Comparison of ENCODE assay signal across 15 cellular contexts in genomic region chr11:63765688-63766241, GRCh38. TPM values are rescaled to one million over a fixed set of nuclear protein-coding genes. Genes with fewer than 3 reads are reported as not detected.
DNase-seq lines count a peak whose midpoint lies in the region; ATAC-seq and TF ChIP-seq lines count a peak whose summit lies in the region.
"Had no signal": no experiment of that assay in that cellular context is flagged by ENCODE, and none has a peak within 500 bp of the region (broad histone marks: within the 10 kb centered on the region; RNA-seq: fewer than 3 reads in every experiment).

No MANE protein-coding gene starts in this region.

- H4K20me1 ChIP-seq in mammary epithelial cell (ENCODE audit: insufficient read depth, low read length), result peaks cover 3% of the 10 kb centered on the region

- POLR2A ChIA-PET in MCF 10A (lab: Yijun Ruan, JAX), result interaction anchor here (0.7 kb wide), 1 partner anchor 539 kb away, joined by 3 read pairs; no protein-coding TSS in a partner anchor

- 83% methylated on average over 6 of the region's 18 CpGs for WGBS in mammary epithelial cell (ENCODE audit: low coverage, missing lambda C conversion rate)

- H3K4me3 ChIP-seq in mammary epithelial cell (replicated peaks in 1 of 3; ENCODE audit: insufficient read depth in 1 of 3, low read depth in 2 of 3, low read length in 3 of 3), result no peak overlapping the region
- H3K4me3 ChIP-seq: skin epidermis had no signal

- no peak for DNase-seq in MCF 10A (ENCODE audit: unreplicated experiment)
- no peak for DNase-seq in mammary epithelial cell
- DNase-seq in mesothelial cell of epicardium (ENCODE audit: low spot score in 2 of 2, unreplicated experiment in 2 of 2), result no peak
- no peak for DNase-seq in type B pancreatic cell (ENCODE audit: extremely low spot score, unreplicated experiment)
- DNase-seq in NCI-H524 (lab: John Stamatoyannopoulos, UW), result no peak
- DNase-seq in NCI-H748 treated with DMSO at 0.1 percent for 48 hours (lab: John Stamatoyannopoulos, UW), result no peak
- DNase-seq: activated CD4-positive, CD25-positive, alpha-beta regulatory T cell; CD8-positive, alpha-beta memory T cell; effector CD4-positive, alpha-beta T cell; foreskin keratinocyte; naive thymus-derived CD4-positive, alpha-beta T cell; stimulated activated naive CD8-positive, alpha-beta T cell treated with anti-CD3 and anti-CD28 coated beads, Interleukin-15, amount 100 ng/mL, for 72 hours had no signal

- H3K36me3 Mint-ChIP-seq in MCF 10A (ENCODE audit: insufficient read depth, unreplicated experiment), result peaks cover 15% of the 10 kb centered on the region
- peaks cover 13% of the 10 kb centered on the region for H3K36me3 Mint-ChIP-seq in dendritic cell treated with granulocyte-macrophage colony-stimulating factor and Interleukin-4, amounts not matched to agents 40 ng/mL and 50 ng/mL, for 4 days (ENCODE audit: low read depth)
- no peaks in the 10 kb centered on the region for H3K36me3 Mint-ChIP-seq in mesothelial cell of epicardium
- H3K36me3 Mint-ChIP-seq in type B pancreatic cell, result peaks cover 7% of the 10 kb centered on the region

- no peak overlapping the region for H3K4me3 Mint-ChIP-seq in MCF 10A (ENCODE audit: unreplicated experiment)
- H3K4me3 Mint-ChIP-seq in dendritic cell treated with granulocyte-macrophage colony-stimulating factor and Interleukin-4, amounts not matched to agents 40 ng/mL and 50 ng/mL, for 4 days, result no peak overlapping the region
- peak overlapping the region; percentile 86 for H3K4me3 Mint-ChIP-seq in mesothelial cell of epicardium
- H3K4me3 Mint-ChIP-seq in type B pancreatic cell, result peak overlapping the region; percentile 96

- H3K27me3 ChIP-seq in mammary epithelial cell (ENCODE audit: insufficient read depth, low read length), result no peaks in the 10 kb centered on the region
- H3K27me3 ChIP-seq: foreskin keratinocyte had no signal

- dilution Hi-C loops in mammary epithelial cell (cut with HindIII; ENCODE audit: low sequenced_read_pairs), result no loop called here

- H3K4me1 ChIP-seq in mammary epithelial cell (ENCODE audit: insufficient read depth, low read length), result peaks cover 11% of the 10 kb centered on the region
- H3K4me1 ChIP-seq: foreskin keratinocyte had no signal

- H3K9me3 ChIP-seq in mammary epithelial cell (replicated peaks; ENCODE audit: insufficient read depth, low read length), result no peaks in the 10 kb centered on the region

- CTCF ChIA-PET in MCF 10A (lab: Yijun Ruan, JAX) (interaction anchor here (0.6 to 3.8 kb wide), 6 partner anchors 27 to 180 kb away, joined by 3 to 36 read pairs (median 10); partner anchors contain the start of gene MARK2), mammary epithelial cell (lab: Charles Lee; ENCODE audit: low non-redundant PET) (no interaction called here)

- peaks cover 21% of the 10 kb centered on the region for H3K79me2 ChIP-seq in mammary epithelial cell (ENCODE audit: insufficient read depth, low read length)

- BruUV-seq in MCF 10A (replicated peaks; lab: Mats Ljungman, UMichigan) (no TSS peak), mammary epithelial cell (replicated peaks; lab: Mats Ljungman, UMichigan) (no TSS peak)

- no peak overlapping the region for H2AFZ ChIP-seq in mammary epithelial cell (ENCODE audit: low read depth, low read length)

- H3K27ac ChIP-seq in mammary epithelial cell (ENCODE audit: insufficient read depth, low read depth, low read length), result no peak overlapping the region
- H3K27ac ChIP-seq: foreskin keratinocyte had no signal

- intact Hi-C loops in MCF 10A (cut with micrococcal nuclease), result loop anchor here (2.0 kb wide), 1 partner anchor 49 kb away; no protein-coding TSS in a partner anchor
- intact Hi-C loops in mammary epithelial cell (cut with micrococcal nuclease), result loop anchor here (2.0 to 5.0 kb wide), 4 partner anchors 47 to 387 kb away; partner anchors contain the start of genes OTUB1 and SPINDOC
- intact Hi-C loops in dendritic cell treated with granulocyte-macrophage colony-stimulating factor and Interleukin-4, amounts not matched to agents 40 ng/mL and 50 ng/mL, for 4 days (cut with micrococcal nuclease), result loop anchor here (2.0 to 10.0 kb wide), 3 partner anchors 69 to 377 kb away; partner anchors contain the start of gene MARK2

- in situ Hi-C loops in mammary epithelial cell (cut with MboI; ENCODE audit: low sequenced_read_pairs in 2 of 2), result loop anchor here in 1 of 2 donors (25.0 kb wide), 1 partner anchor 97 kb away; no protein-coding TSS in a partner anchor

- peaks cover 3% of the 10 kb centered on the region for H3K36me3 ChIP-seq in mammary epithelial cell (ENCODE audit: insufficient read depth, low read length)

- TF ChIP-seq CTCF in MCF 10A (IDR thresholded peaks at IDR 0.05; ENCODE audit: unreplicated experiment) (no peak), mammary epithelial cell (conservative IDR thresholded peaks at IDR 0.05 in 1 of 2, IDR thresholded peaks at IDR 0.05 in 1 of 2; ENCODE audit: extremely low read depth in 1 of 2, insufficient read depth in 1 of 2, low read depth in 1 of 2, low read length in 2 of 2) (no peak), mesothelial cell of epicardium (IDR thresholded peaks at IDR 0.05; ENCODE audit: unreplicated experiment) (no peak), type B pancreatic cell (conservative IDR thresholded peaks at IDR 0.05) (no peak)

- ATAC-seq in SK-N-SH treated with all-trans-retinoic acid at 6 μM for 48 hours, result no peak
- ATAC-seq: foreskin keratinocyte; naive thymus-derived CD4-positive, alpha-beta T cell; stimulated activated naive CD8-positive, alpha-beta T cell treated with anti-CD3 and anti-CD28 coated beads, Interleukin-15, amount 100 ng/mL, for 72 hours had no signal

- no peak overlapping the region for H3K9ac ChIP-seq in mammary epithelial cell (ENCODE audit: insufficient read depth, low read length)

- H3K4me1 Mint-ChIP-seq in MCF 10A (ENCODE audit: insufficient read depth, unreplicated experiment) (peaks cover 12% of the 10 kb centered on the region), mesothelial cell of epicardium (peaks cover 40% of the 10 kb centered on the region), type B pancreatic cell (ENCODE audit: unreplicated experiment) (peaks cover 23% of the 10 kb centered on the region)
- H3K4me1 Mint-ChIP-seq in dendritic cell treated with granulocyte-macrophage colony-stimulating factor and Interleukin-4, amounts not matched to agents 40 ng/mL and 50 ng/mL, for 4 days (ENCODE audit: low read depth), result peaks cover 27% of the 10 kb centered on the region

- H3K27ac Mint-ChIP-seq in MCF 10A (ENCODE audit: low read depth, unreplicated experiment), result peak overlapping the region; percentile 54
- H3K27ac Mint-ChIP-seq in dendritic cell treated with granulocyte-macrophage colony-stimulating factor and Interleukin-4, amounts not matched to agents 40 ng/mL and 50 ng/mL, for 4 days, result peak overlapping the region; percentile 43
- H3K27ac Mint-ChIP-seq in mesothelial cell of epicardium, result peak overlapping the region; percentile 78
- H3K27ac Mint-ChIP-seq in type B pancreatic cell, result peak overlapping the region; percentile 74
- H3K27ac Mint-ChIP-seq: stimulated activated naive CD8-positive, alpha-beta T cell treated with anti-CD3 and anti-CD28 coated beads, Interleukin-15, amount 100 ng/mL, for 72 hours had no signal

- H3K9me3 Mint-ChIP-seq in MCF 10A (ENCODE audit: unreplicated experiment) (no peaks in the 10 kb centered on the region), mesothelial cell of epicardium (no peaks in the 10 kb centered on the region), type B pancreatic cell (no peaks in the 10 kb centered on the region)
- no peaks in the 10 kb centered on the region for H3K9me3 Mint-ChIP-seq in dendritic cell treated with granulocyte-macrophage colony-stimulating factor and Interleukin-4, amounts not matched to agents 40 ng/mL and 50 ng/mL, for 4 days
- H3K9me3 Mint-ChIP-seq: CD8-positive, alpha-beta memory T cell; stimulated activated naive CD8-positive, alpha-beta T cell treated with anti-CD3 and anti-CD28 coated beads, Interleukin-15, amount 100 ng/mL, for 72 hours had no signal

- H3K4me2 ChIP-seq in mammary epithelial cell (ENCODE audit: insufficient read depth, low read depth, low read length), result no peak overlapping the region

- H3K27me3 Mint-ChIP-seq in MCF 10A (ENCODE audit: insufficient read depth, unreplicated experiment), result no peaks in the 10 kb centered on the region
- H3K27me3 Mint-ChIP-seq in dendritic cell treated with granulocyte-macrophage colony-stimulating factor and Interleukin-4, amounts not matched to agents 40 ng/mL and 50 ng/mL, for 4 days, result peaks cover 19% of the 10 kb centered on the region
- H3K27me3 Mint-ChIP-seq in mesothelial cell of epicardium (ENCODE audit: low read depth), result no peaks in the 10 kb centered on the region
- H3K27me3 Mint-ChIP-seq in type B pancreatic cell, result peaks cover 13% of the 10 kb centered on the region
- H3K27me3 Mint-ChIP-seq: CD8-positive, alpha-beta memory T cell had no signal

TF ChIP-seq in SK-N-SH treated with all-trans-retinoic acid at 6 μM for 48 hours, 23 proteins besides CTCF, POLR2A, EP300 and RAD21 (continues in another document):
- TF ChIP-seq CREB5 (CRISPR knock-in tag; IDR thresholded peaks at IDR 0.05; ENCODE audit: low read depth) (no peak), ZFP30 (CRISPR knock-in tag; IDR thresholded peaks at IDR 0.05) (no peak), SNAI2 (CRISPR knock-in tag; IDR thresholded peaks at IDR 0.05) (no peak)

RNA-seq across cellular contexts. Expression of gene ZFTA, which starts 2.8 kb away (rescaled TPM):
- 2.6 and 5.2 TPM in 2 replicates for total RNA-seq in MCF 10A (2022)
- 10 to 100 TPM in 1 of 2 donors, 1 to 10 TPM in 1; 4.7 to 10.0 TPM for total RNA-seq in mammary epithelial cell
- polyA plus RNA-seq in mammary epithelial cell, result 1.9 TPM
- 1.3 TPM for polyA minus RNA-seq in mammary epithelial cell
- total RNA-seq in mesothelial cell of epicardium, result 56.8 to 62.1 TPM (median 58.5 TPM) in 3 replicates
- 21.1 and 41.7 TPM in 2 replicates for total RNA-seq in type B pancreatic cell (ENCODE audit: low replicate concordance)

RNA-seq across cellular contexts. Expression of gene SPINDOC, which starts 47.5 kb away (rescaled TPM):
- 17.1 and 21.4 TPM in 2 replicates for total RNA-seq in MCF 10A (2022)
- 10 to 100 TPM; 19.2 to 24.4 TPM for total RNA-seq in mammary epithelial cell
- 14.3 TPM for polyA plus RNA-seq in mammary epithelial cell
- 3.7 TPM for polyA minus RNA-seq in mammary epithelial cell
- total RNA-seq in mesothelial cell of epicardium, result 55.5 to 63.7 TPM (median 60.1 TPM) in 3 replicates
- 33.7 and 61.6 TPM in 2 replicates for total RNA-seq in type B pancreatic cell (ENCODE audit: low replicate concordance)

Comparison
In these comparisons a context has a peak if more than half of its experiments do, and no peak if none do; other contexts are left out.
1. H3K4me3 Mint-ChIP-seq: peak in mesothelial cell of epicardium (single experiment) and type B pancreatic cell (single experiment); none in MCF 10A (single experiment) and dendritic cell treated with granulocyte-macrophage colony-stimulating factor and Interleukin-4, amounts not matched to agents 40 ng/mL and 50 ng/mL, for 4 days (single experiment).
2. Peak in every context shown above with its lines, with median percentiles within 50 percentile points of each other: H3K27ac Mint-ChIP-seq.